In the genomic region with DNA sequence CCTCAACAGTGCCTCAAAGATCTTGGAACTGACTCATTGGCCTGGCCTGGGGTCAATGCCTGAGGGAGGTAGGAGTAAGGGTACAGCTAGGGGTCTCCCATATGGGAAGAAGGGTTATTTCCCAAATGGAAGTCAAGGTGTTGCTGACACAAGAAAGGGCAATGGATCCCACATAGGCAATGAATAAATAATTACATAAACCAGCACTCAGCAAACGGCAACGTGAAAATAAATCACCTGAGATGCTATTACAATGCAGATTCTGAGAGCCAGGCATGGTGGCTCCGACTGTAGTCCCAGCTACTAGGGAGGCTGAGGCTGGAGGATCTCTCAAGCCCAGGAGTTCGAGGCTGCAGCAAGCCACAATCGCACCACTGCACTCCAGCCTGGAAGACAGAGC, we compare ENCODE assay signal across 8 cellular contexts.
"Had no signal": no experiment of that assay in that cellular context is flagged by ENCODE, and none has a peak within 500 bp of the region (broad histone marks: within the 10 kb centered on the region; RNA-seq: fewer than 3 reads in every experiment).

No MANE protein-coding gene starts in this region.

- H3K4me3 ChIP-seq: GM23248, HAP-1, K562 had no signal

- H3K27ac ChIP-seq: GM23248 had no signal

- DNase-seq: GM23248, GOT3, H7, HFFc6, IMR-90 had no signal

- H3K36me3 ChIP-seq: HAP-1 had no signal

- ATAC-seq: HCT116, K562 had no signal

- H3K9me3 ChIP-seq: HAP-1 had no signal
